In the genomic region with DNA sequence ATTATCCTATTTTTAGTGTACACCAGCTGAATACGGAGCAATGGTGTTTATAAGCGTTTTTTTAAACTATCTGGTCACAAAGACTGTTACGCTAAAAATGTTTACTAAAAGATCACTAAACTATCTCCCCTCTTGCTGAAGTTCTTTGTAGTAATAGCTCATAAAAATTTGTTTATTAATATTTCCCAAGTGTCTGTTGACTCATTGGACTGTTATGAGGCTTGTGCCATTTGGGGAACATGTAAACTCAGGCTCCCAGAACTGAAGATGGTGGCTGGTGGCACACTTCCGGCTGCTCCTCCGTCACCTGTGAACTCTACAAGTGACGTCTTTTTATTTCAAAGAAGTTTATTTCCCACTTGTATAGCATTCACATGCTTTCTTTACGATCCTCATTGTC, we compare ENCODE assay signal across 14 cellular contexts.
"Had no signal": no experiment of that assay in that cellular context is flagged by ENCODE, and none has a peak within 500 bp of the region (broad histone marks: within the 10 kb centered on the region; RNA-seq: fewer than 3 reads in every experiment).

No MANE protein-coding gene starts in this region.

- H3K4me3 Mint-ChIP-seq: activated CD4-positive, alpha-beta T cell treated with anti-CD3 and anti-CD28 coated beads for 36 hours; activated CD8-positive, alpha-beta T cell treated with anti-CD3 and anti-CD28 coated beads, Interleukin-2, amount 10 ng/mL, durations not matched to agents 7 days and 5 days; activated naive CD4-positive, alpha-beta T cell treated with anti-CD3 and anti-CD28 coated beads, Interleukin-2, amount 10 ng/mL, durations not matched to agents 7 days and 5 days; T-cell had no signal

- DNase-seq: activated CD4-positive, alpha-beta T cell treated with anti-CD3 and anti-CD28 coated beads for 36 hours; activated CD8-positive, alpha-beta memory T cell treated with anti-CD3 and anti-CD28 coated beads, Interleukin-2, amount 50 U/mL, for 48 hours; activated CD8-positive, alpha-beta T cell treated with anti-CD3 and anti-CD28 coated beads, Interleukin-2, amount 10 ng/mL, durations not matched to agents 7 days and 5 days; activated naive CD4-positive, alpha-beta T cell treated with anti-CD3 and anti-CD28 coated beads, Interleukin-2, amount 10 ng/mL, durations not matched to agents 7 days and 5 days; brain microvascular endothelial cell; cerebellar nuclear complex; esophagus squamous epithelium; spleen; stimulated activated naive CD4-positive, alpha-beta T cell treated with Interleukin-2 at 50 U/mL for 16 hours; T-cell; testis; upper lobe of right lung; WERI-Rb-1 had no signal

- H3K4me3 ChIP-seq: esophagus squamous epithelium, spleen, testis, upper lobe of right lung had no signal

- H3K9ac ChIP-seq: parathyroid adenoma had no signal

- H3K27ac ChIP-seq: brain microvascular endothelial cell, parathyroid adenoma, spleen, testis, upper lobe of right lung, WERI-Rb-1 had no signal

- H3K27ac Mint-ChIP-seq: activated CD8-positive, alpha-beta T cell treated with anti-CD3 and anti-CD28 coated beads, Interleukin-2, amount 10 ng/mL, durations not matched to agents 7 days and 5 days had no signal

- H3K9me3 ChIP-seq: esophagus squamous epithelium, spleen, testis, upper lobe of right lung had no signal

- H3K27me3 ChIP-seq: brain microvascular endothelial cell, esophagus squamous epithelium, spleen, testis, upper lobe of right lung had no signal

- H3K27me3 Mint-ChIP-seq: activated CD4-positive, alpha-beta T cell treated with anti-CD3 and anti-CD28 coated beads for 36 hours; activated naive CD4-positive, alpha-beta T cell treated with anti-CD3 and anti-CD28 coated beads, Interleukin-2, amount 10 ng/mL, durations not matched to agents 7 days and 5 days; T-cell had no signal

- ATAC-seq: activated CD4-positive, alpha-beta T cell treated with anti-CD3 and anti-CD28 coated beads for 36 hours; activated CD8-positive, alpha-beta T cell treated with anti-CD3 and anti-CD28 coated beads, Interleukin-2, amount 10 ng/mL, durations not matched to agents 7 days and 5 days; T-cell; upper lobe of right lung had no signal

- H3K9me3 Mint-ChIP-seq: activated naive CD4-positive, alpha-beta T cell treated with anti-CD3 and anti-CD28 coated beads, Interleukin-2, amount 10 ng/mL, durations not matched to agents 7 days and 5 days; T-cell had no signal

- H3K4me1 ChIP-seq: parathyroid adenoma, testis, upper lobe of right lung had no signal
